Comparison of ENCODE assay signal across 13 cellular contexts in genomic region chr2:85547859-85548607, GRCh38. TPM values are rescaled to one million over a fixed set of nuclear protein-coding genes. Genes with fewer than 3 reads are reported as not detected.
DNase-seq lines count a peak whose midpoint lies in the region; TF ChIP-seq lines count a peak whose summit lies in the region.
"Had no signal": no experiment of that assay in that cellular context is flagged by ENCODE, and none has a peak within 500 bp of the region (broad histone marks: within the 10 kb centered on the region; RNA-seq: fewer than 3 reads in every experiment).

No MANE protein-coding gene starts in this region.

- TF ChIP-seq CTCF in fibroblast of villous mesenchyme (IDR thresholded peaks at IDR 0.05; ENCODE audit: insufficient read depth, low read depth, low read length), result no peak

- H3K27ac Mint-ChIP-seq in activated naive CD4-positive, alpha-beta T cell treated with anti-CD3 and anti-CD28 coated beads, Interleukin-2, amount 10 ng/mL, durations not matched to agents 7 days and 5 days, result peak overlapping the region; percentile 17

- H3K4me3 ChIP-seq in fibroblast of villous mesenchyme (ENCODE audit: low read depth, low read length), result no peak overlapping the region
- H3K4me3 ChIP-seq: uterus had no signal

- CTCF ChIA-PET in activated naive CD4-positive, alpha-beta T cell treated with anti-CD3 and anti-CD28 coated beads, Interleukin-2, amount 10 ng/mL, durations not matched to agents 7 days and 5 days (lab: Charles Lee), result interaction anchor here (1.0 to 10.1 kb wide), 6 partner anchors 8 to 248 kb away, joined by 3 to 197 read pairs (median 18); partner anchors contain the start of genes GGCX, MAT2A and SH2D6

- no peaks in the 10 kb centered on the region for H3K27me3 Mint-ChIP-seq in activated naive CD4-positive, alpha-beta T cell treated with anti-CD3 and anti-CD28 coated beads, Interleukin-2, amount 10 ng/mL, durations not matched to agents 7 days and 5 days

- H3K9me3 Mint-ChIP-seq in activated naive CD4-positive, alpha-beta T cell treated with anti-CD3 and anti-CD28 coated beads, Interleukin-2, amount 10 ng/mL, durations not matched to agents 7 days and 5 days, result no peaks in the 10 kb centered on the region

- H3K4me1 Mint-ChIP-seq in activated naive CD4-positive, alpha-beta T cell treated with anti-CD3 and anti-CD28 coated beads, Interleukin-2, amount 10 ng/mL, durations not matched to agents 7 days and 5 days, result peaks cover 14% of the 10 kb centered on the region

- no peak overlapping the region for H3K4me3 Mint-ChIP-seq in activated naive CD4-positive, alpha-beta T cell treated with anti-CD3 and anti-CD28 coated beads, Interleukin-2, amount 10 ng/mL, durations not matched to agents 7 days and 5 days

- no peak for DNase-seq in activated naive CD4-positive, alpha-beta T cell treated with anti-CD3 and anti-CD28 coated beads, Interleukin-2, amount 10 ng/mL, durations not matched to agents 7 days and 5 days
- DNase-seq in activated naive CD4-positive, alpha-beta T cell treated with anti-CD3 and anti-CD28 coated beads, Interleukin-2, amount 50 U/mL, for 16 hours, result no peak
- DNase-seq in SW480 (ENCODE audit: low spot score) (peak; percentile 33), fibroblast of villous mesenchyme (ENCODE audit: low read depth) (peak; percentile 39), superior temporal gyrus (ENCODE audit: extremely low spot score) (peak; percentile 16), SK-N-DZ (ENCODE audit: low spot score) (no peak), middle frontal gyrus (ENCODE audit: extremely low spot score, low spot score) (no peak)
- no peak for DNase-seq in stimulated activated CD4-positive, alpha-beta T cell treated with anti-CD3 and anti-CD28 coated beads, Interleukin-2, amount 100 ng/mL, for 24 hours
- DNase-seq: activated T-cell treated with anti-CD3 and anti-CD28 coated beads for 4 hours, NCI-H1436 treated with DMSO at 0.1 percent for 48 hours, small intestine, uterus had no signal

- H3K36me3 Mint-ChIP-seq in activated naive CD4-positive, alpha-beta T cell treated with anti-CD3 and anti-CD28 coated beads, Interleukin-2, amount 10 ng/mL, durations not matched to agents 7 days and 5 days, result peaks cover 60% of the 10 kb centered on the region

RNA-seq across cellular contexts. Expression of gene MAT2A, which starts 9.1 kb away (rescaled TPM):
- total RNA-seq in fibroblast of villous mesenchyme, result 113 and 124 TPM in 2 replicates
- 166 and 214 TPM in 2 replicates for polyA plus RNA-seq in SK-N-DZ (2014; cell fraction: cytosol; rRNA removed)
- 1,050 and 1,575 TPM in 2 replicates for polyA plus RNA-seq in SK-N-DZ (2014; cell fraction: nucleus; rRNA removed)

RNA-seq across cellular contexts. Expression of gene GGCX, which starts 13.3 kb away (rescaled TPM):
- total RNA-seq in fibroblast of villous mesenchyme, result 35.8 and 51.4 TPM in 2 replicates
- polyA plus RNA-seq in SK-N-DZ (2014; cell fraction: cytosol; rRNA removed), result 17.6 and 21.2 TPM in 2 replicates
- 27.6 and 31.3 TPM in 2 replicates for polyA plus RNA-seq in SK-N-DZ (2014; cell fraction: nucleus; rRNA removed)

RNA-seq across cellular contexts. Expression of gene VAMP8, which starts 29.4 kb away (rescaled TPM):
- total RNA-seq in fibroblast of villous mesenchyme, result 2.2 and 3.5 TPM in 2 replicates
- 2.1 and 4.8 TPM in 2 replicates for polyA plus RNA-seq in SK-N-DZ (2014; cell fraction: cytosol; rRNA removed)
- 0.42 and 0.97 TPM in 2 replicates for polyA plus RNA-seq in SK-N-DZ (2014; cell fraction: nucleus; rRNA removed)
- polyA plus RNA-seq: neural cell had no signal

RNA-seq across cellular contexts. Expression of gene VAMP5, which starts 36.2 kb away (rescaled TPM):
- 18.1 and 22.9 TPM in 2 replicates for total RNA-seq in fibroblast of villous mesenchyme
- not detected in 2 replicates for polyA plus RNA-seq in SK-N-DZ (2014; cell fraction: cytosol; rRNA removed)
- not detected in 2 replicates for polyA plus RNA-seq in SK-N-DZ (2014; cell fraction: nucleus; rRNA removed)
- polyA plus RNA-seq: neural cell had no signal

RNA-seq across cellular contexts. Expression of gene RNF181, which starts 47.5 kb away (rescaled TPM):
- total RNA-seq in fibroblast of villous mesenchyme, result 130 and 221 TPM in 2 replicates
- 200 and 204 TPM in 2 replicates for polyA plus RNA-seq in SK-N-DZ (2014; cell fraction: cytosol; rRNA removed)
- 162 and 192 TPM in 2 replicates for polyA plus RNA-seq in SK-N-DZ (2014; cell fraction: nucleus; rRNA removed)

Comparison
In these comparisons a context has a peak if more than half of its experiments do, and no peak if none do; other contexts are left out.
1. DNase-seq: peak in SW480 (single experiment), fibroblast of villous mesenchyme (single experiment) and superior temporal gyrus (single experiment); none in activated naive CD4-positive, alpha-beta T cell treated with anti-CD3 and anti-CD28 coated beads, Interleukin-2, amount 10 ng/mL, durations not matched to agents 7 days and 5 days (single experiment), activated naive CD4-positive, alpha-beta T cell treated with anti-CD3 and anti-CD28 coated beads, Interleukin-2, amount 50 U/mL, for 16 hours (single experiment), SK-N-DZ (single experiment), stimulated activated CD4-positive, alpha-beta T cell treated with anti-CD3 and anti-CD28 coated beads, Interleukin-2, amount 100 ng/mL, for 24 hours (0 of 2) and middle frontal gyrus (single experiment).